24 cellular contexts compared by ENCODE assay signal in the genomic region with DNA sequence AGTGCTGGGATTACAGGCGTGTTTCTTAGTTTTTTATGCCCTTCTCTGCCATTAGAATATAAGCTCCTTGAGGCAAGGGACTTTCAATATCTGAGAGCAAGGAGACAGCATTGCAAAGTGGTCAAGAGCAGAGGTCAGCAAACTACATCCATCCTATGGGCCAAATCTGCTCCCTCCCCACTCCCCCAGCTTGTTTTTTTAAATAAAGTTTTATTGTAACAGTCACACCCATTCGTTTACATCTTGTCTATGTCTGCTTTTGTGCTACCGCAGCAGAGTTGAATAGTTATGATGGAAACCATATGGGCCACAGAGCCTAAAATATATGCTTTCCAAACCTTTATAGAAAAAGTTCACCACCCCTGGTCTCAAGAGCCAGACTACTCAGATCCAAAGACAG.
DNase-seq lines count a peak whose midpoint lies in the region; ATAC-seq, FAIRE-seq and TF ChIP-seq lines count a peak whose summit lies in the region.
"Had no signal": no experiment of that assay in that cellular context is flagged by ENCODE, and none has a peak within 500 bp of the region (broad histone marks: within the 10 kb centered on the region; RNA-seq: fewer than 3 reads in every experiment).

No MANE protein-coding gene starts in this region.

- H3K9me3 Mint-ChIP-seq in activated T-helper 17 cell treated with anti-CD3 and anti-CD28 coated beads, Interleukin-2, amount 50 U/mL, for 72 hours: no peaks in the 10 kb centered on the region
- no peaks in the 10 kb centered on the region for H3K9me3 Mint-ChIP-seq in mesothelial cell of epicardium
- H3K9me3 Mint-ChIP-seq: CD8-positive, alpha-beta memory T cell had no signal

- no peaks in the 10 kb centered on the region for H3K36me3 Mint-ChIP-seq in activated T-helper 17 cell treated with anti-CD3 and anti-CD28 coated beads, Interleukin-2, amount 50 U/mL, for 72 hours (ENCODE audit: low read depth)
- H3K36me3 Mint-ChIP-seq in mesothelial cell of epicardium: no peaks in the 10 kb centered on the region
- H3K36me3 Mint-ChIP-seq: CD4-positive, alpha-beta memory T cell; CD4-positive, CD25-positive, alpha-beta regulatory T cell; CD8-positive, alpha-beta memory T cell had no signal

- no peak for ATAC-seq in HepG2
- no peak for ATAC-seq in right lobe of liver
- no peak for ATAC-seq in GM12878
- ATAC-seq in activated T-helper 17 cell treated with anti-CD3 and anti-CD28 coated beads, Interleukin-2, amount 50 U/mL, for 72 hours (replicated peaks): no peak

- BruUV-seq in HepG2 (replicated peaks; lab: Mats Ljungman, UMichigan) (no TSS peak), GM12878 (replicated peaks; lab: Mats Ljungman, UMichigan) (no TSS peak)

- H3K27me3 ChIP-seq in HepG2 (ENCODE audit: control insufficient read depth in 1 of 2, insufficient read depth in 2 of 2, low read length in 2 of 2) (peaks cover 5 to 36% of the 10 kb centered on the region in 2 experiments), right lobe of liver (no peaks in the 10 kb centered on the region), GM12878 (replicated peaks in 1 of 2; ENCODE audit: control insufficient read depth in 2 of 2, insufficient read depth in 2 of 2, low read length in 1 of 2) (peaks cover 2 to 5% of the 10 kb centered on the region in 2 experiments)
- H3K27me3 ChIP-seq: BLaER1 had no signal

- TF ChIP-seq EP300 in HepG2 (IDR thresholded peaks at IDR 0.05; ENCODE audit: low read depth in 2 of 2, low read length in 2 of 2) (no peak), HepG2 (CRISPR knock-in tag; IDR thresholded peaks at IDR 0.05; ENCODE audit: borderline replicate concordance) (no peak), GM12878 (IDR thresholded peaks at IDR 0.05; ENCODE audit: borderline replicate concordance in 1 of 2, control insufficient read depth in 1 of 2, low read depth in 2 of 2, low read length in 2 of 2) (no peak)

- in situ Hi-C loops in HepG2 (cut with HindIII; ENCODE audit: extremely low pct_ligation_motif_present, low pct_unique_long_range_greater_than_20kb) (no loop called here), GM12878 (cut with MboI) (no loop called here)

- CTCF ChIA-PET in HepG2 (lab: Yijun Ruan, JAX; ENCODE audit: low intra/inter-chr PET ratio, low total read pairs) (no interaction called here), GM12878 (lab: Yijun Ruan, JAX) (no interaction called here)

- no peaks in the 10 kb centered on the region for H3K4me1 Mint-ChIP-seq in activated T-helper 17 cell treated with anti-CD3 and anti-CD28 coated beads, Interleukin-2, amount 50 U/mL, for 72 hours
- H3K4me1 Mint-ChIP-seq in mesothelial cell of epicardium: peaks cover 36% of the 10 kb centered on the region
- H3K4me1 Mint-ChIP-seq: CD4-positive, alpha-beta memory T cell; CD4-positive, CD25-positive, alpha-beta regulatory T cell; CD8-positive, alpha-beta memory T cell had no signal

- H3K4me1 ChIP-seq in HepG2 (ENCODE audit: insufficient read depth, low read length): no peaks in the 10 kb centered on the region
- no peaks in the 10 kb centered on the region for H3K4me1 ChIP-seq in right lobe of liver
- H3K4me1 ChIP-seq in GM12878 (ENCODE audit: control insufficient read depth, insufficient read depth, low read length): no peaks in the 10 kb centered on the region
- H3K4me1 ChIP-seq: BE2C, BLaER1 had no signal

- H3K36me3 ChIP-seq in HepG2 (replicated peaks in 1 of 2; ENCODE audit: control insufficient read depth in 1 of 2, insufficient read depth in 2 of 2, low read length in 2 of 2): no peaks in the 10 kb centered on the region
- H3K36me3 ChIP-seq in right lobe of liver: no peaks in the 10 kb centered on the region
- H3K36me3 ChIP-seq in GM12878 (ENCODE audit: control insufficient read depth in 2 of 2, insufficient read depth in 2 of 2, low read length in 1 of 2): no peaks in the 10 kb centered on the region
- H3K36me3 ChIP-seq: BE2C, BLaER1 had no signal

- no peak overlapping the region for H3K27ac Mint-ChIP-seq in activated T-helper 17 cell treated with anti-CD3 and anti-CD28 coated beads, Interleukin-2, amount 50 U/mL, for 72 hours
- no peak overlapping the region for H3K27ac Mint-ChIP-seq in mesothelial cell of epicardium
- H3K27ac Mint-ChIP-seq: CD4-positive, alpha-beta memory T cell; CD4-positive, CD25-positive, alpha-beta regulatory T cell; CD8-positive, alpha-beta memory T cell had no signal

- H3K9ac ChIP-seq in HepG2 (ENCODE audit: insufficient read depth, low read depth, low read length): no peak overlapping the region
- no peak overlapping the region for H3K9ac ChIP-seq in GM12878 (ENCODE audit: control insufficient read depth, insufficient read depth, low read length)
- H3K9ac ChIP-seq: BLaER1 had no signal

- SMC1A ChIA-PET in GM12878 (lab: Charles Lee; ENCODE audit: uncharacterized antibody, unreplicated experiment): interaction anchor here (1.3 kb wide), 1 partner anchor 10 kb away, joined by 3 read pairs; no protein-coding TSS in a partner anchor

- H3K4me3 Mint-ChIP-seq in activated T-helper 17 cell treated with anti-CD3 and anti-CD28 coated beads, Interleukin-2, amount 50 U/mL, for 72 hours: no peak overlapping the region
- H3K4me3 Mint-ChIP-seq in mesothelial cell of epicardium: no peak overlapping the region
- H3K4me3 Mint-ChIP-seq: CD14-positive monocyte; CD4-positive, alpha-beta memory T cell; CD4-positive, CD25-positive, alpha-beta regulatory T cell; CD8-positive, alpha-beta memory T cell had no signal

- H3K9me3 ChIP-seq in HepG2 (ENCODE audit: low read length) (no peaks in the 10 kb centered on the region), right lobe of liver (no peaks in the 10 kb centered on the region), GM12878 (replicated peaks; ENCODE audit: control insufficient read depth, insufficient read depth, low read length) (no peaks in the 10 kb centered on the region)
- H3K9me3 ChIP-seq: BE2C, BLaER1 had no signal

- DNase-seq in HepG2 (ENCODE audit: low spot score) (no peak), right lobe of liver (no peak), GM12878 (ENCODE audit: low read depth, low spot score) (no peak), mesothelial cell of epicardium (ENCODE audit: low spot score in 2 of 2, unreplicated experiment in 2 of 2) (no peak)
- DNase-seq: ACHN; BE2C; C1 segment of cervical spinal cord; CD4-positive, alpha-beta memory T cell; CD4-positive, CD25-positive, alpha-beta regulatory T cell; CD8-positive, alpha-beta memory T cell; COR-L47; DMS 273 treated with DMSO at 0.1 percent for 48 hours; DMS153; DMS53; DMS79; DND-41; EL; GDM1 had no signal

- FAIRE-seq in HepG2 (lab: Jason Lieb, UNC) (no peak), GM12878 (lab: Jason Lieb, UNC) (no peak)
- FAIRE-seq: GM12891, GM19239 had no signal

- 35% methylated on average over 3 of the region's 3 CpGs for WGBS in HepG2 (ENCODE audit: low lambda C conversion rate)
- WGBS in right lobe of liver (ENCODE audit: insufficient coverage, low coverage, low lambda C conversion rate, missing lambda C conversion rate): 51% methylated on average over 3 of the region's 3 CpGs
- WGBS in GM12878 (ENCODE audit: insufficient coverage, insufficient replicate concordance, low lambda C conversion rate, missing lambda C conversion rate): 59% methylated on average over 3 of the region's 3 CpGs

- no peak overlapping the region for H3K27ac ChIP-seq in HepG2 (ENCODE audit: extremely low read length, insufficient read depth, low read length)
- H3K27ac ChIP-seq in right lobe of liver: no peak overlapping the region
- no peak overlapping the region for H3K27ac ChIP-seq in GM12878 (ENCODE audit: control insufficient read depth, insufficient read depth)
- H3K27ac ChIP-seq: 22Rv1, BLaER1 had no signal

- no peak for TF ChIP-seq POLR2A in HepG2 (IDR thresholded peaks at IDR 0.05; ENCODE audit: insufficient read depth in 1 of 2, low read depth in 2 of 2, low read length in 2 of 2)
- TF ChIP-seq POLR2A in right lobe of liver (IDR thresholded peaks at IDR 0.05): no peak
- no peak for TF ChIP-seq POLR2A in GM12878 (IDR thresholded peaks at IDR 0.05; ENCODE audit: low read depth, low read length)

- H2AFZ ChIP-seq in HepG2 (ENCODE audit: low read length): no peak overlapping the region
- H2AFZ ChIP-seq in GM12878 (ENCODE audit: control insufficient read depth, low read depth, low read length): no peak overlapping the region

- peaks cover 29% of the 10 kb centered on the region for H3K27me3 Mint-ChIP-seq in activated T-helper 17 cell treated with anti-CD3 and anti-CD28 coated beads, Interleukin-2, amount 50 U/mL, for 72 hours
- no peaks in the 10 kb centered on the region for H3K27me3 Mint-ChIP-seq in mesothelial cell of epicardium (ENCODE audit: low read depth)

- H4K20me1 ChIP-seq in HepG2 (ENCODE audit: insufficient read depth, low read length) (no peaks in the 10 kb centered on the region), GM12878 (ENCODE audit: control insufficient read depth, insufficient read depth) (no peaks in the 10 kb centered on the region)
- H4K20me1 ChIP-seq: BLaER1 had no signal

- H3K79me2 ChIP-seq in HepG2 (ENCODE audit: insufficient read depth, low read length) (no peaks in the 10 kb centered on the region), GM12878 (ENCODE audit: control insufficient read depth, insufficient read depth, low read length) (no peaks in the 10 kb centered on the region)

- RAD21 ChIA-PET in GM12878 (lab: Charles Lee; ENCODE audit: unreplicated experiment): no interaction called here

- H3K4me3 ChIP-seq in HepG2 (replicated peaks in 1 of 3; ENCODE audit: insufficient read depth in 1 of 3, low read depth in 2 of 3, low read length in 3 of 3): no peak overlapping the region
- no peak overlapping the region for H3K4me3 ChIP-seq in right lobe of liver
- H3K4me3 ChIP-seq in GM12878: no peak overlapping the region
- H3K4me3 ChIP-seq: BLaER1 had no signal

- intact Hi-C loops in HepG2 (cut with micrococcal nuclease; ENCODE audit: unreplicated experiment) (no loop called here), right lobe of liver (cut with DNase I) (no loop called here), GM12878 (cut with micrococcal nuclease; ENCODE audit: unreplicated experiment) (no loop called here)

- POLR2A ChIA-PET in HepG2 (lab: Yijun Ruan, JAX) (no interaction called here), GM12878 (lab: Charles Lee) (interaction anchor here (0.7 kb wide), 1 partner anchor 172 kb away, joined by 7 read pairs; no protein-coding TSS in a partner anchor)

- TF ChIP-seq RAD21 in HepG2 (CRISPR knock-in tag; IDR thresholded peaks at IDR 0.05) (no peak), GM12878 (IDR thresholded peaks at IDR 0.05; ENCODE audit: insufficient read depth, low read depth, low read length) (no peak)

- H3K4me2 ChIP-seq in HepG2 (ENCODE audit: low read depth, low read length) (no peak overlapping the region), GM12878 (ENCODE audit: control insufficient read depth, insufficient read depth) (no peak overlapping the region)
- H3K4me2 ChIP-seq: BLaER1 had no signal

- TF ChIP-seq CTCF in HepG2 (CRISPR knock-in tag; IDR thresholded peaks at IDR 0.05): no peak
- no peak for TF ChIP-seq CTCF in right lobe of liver (IDR thresholded peaks at IDR 0.05)
- TF ChIP-seq CTCF in GM12878 (IDR thresholded peaks at IDR 0.05 in 2 of 3, conservative IDR thresholded peaks at IDR 0.05 in 1 of 3; ENCODE audit: control insufficient read depth in 2 of 3, extremely low read depth in 1 of 3, insufficient read depth in 1 of 3, low read depth in 3 of 3, low read length in 3 of 3): no peak
- TF ChIP-seq CTCF in mesothelial cell of epicardium (IDR thresholded peaks at IDR 0.05; ENCODE audit: unreplicated experiment): no peak

TF ChIP-seq in GM12878, 131 proteins besides CTCF, POLR2A, EP300 and RAD21 (continues in another document):
- no peak for TF ChIP-seq SUZ12 (IDR thresholded peaks at IDR 0.05; ENCODE audit: unreplicated experiment)
